Comparison of ENCODE assay signal across 9 cellular contexts in genomic region chr20:34562643-34563042, GRCh38.
A peak's percentile ranks its signal among the peaks of the same experiment; 100 is the strongest.
DNase-seq lines count a peak whose midpoint lies in the region; ATAC-seq and TF ChIP-seq lines count a peak whose summit lies in the region.
"Had no signal": no experiment of that assay in that cellular context is flagged by ENCODE, and none has a peak within 500 bp of the region (broad histone marks: within the 10 kb centered on the region; RNA-seq: fewer than 3 reads in every experiment).

No MANE protein-coding gene starts in this region.

- DNase-seq in NCI-H524 (lab: John Stamatoyannopoulos, UW) (peak; percentile 47 to 80), NCI-H524 treated with DMSO at 0.1 percent for 48 hours (lab: John Stamatoyannopoulos, UW) (no peak), LNCaP clone FGC (ENCODE audit: low read depth) (no peak), cardiac fibroblast (ENCODE audit: low read depth in 2 of 2) (peak; percentile 32 to 34), retinal pigment epithelial cell (ENCODE audit: low read depth) (no peak), COR-L47 (lab: John Stamatoyannopoulos, UW) (no peak)

- ATAC-seq in GM18868 (IDR thresholded peaks at IDR 0.05; ENCODE audit: unreplicated experiment) = no peak
- no peak for ATAC-seq in GM18870 (IDR thresholded peaks at IDR 0.05; ENCODE audit: unreplicated experiment)

- no peak overlapping the region for H3K4me3 ChIP-seq in LNCaP clone FGC (ENCODE audit: low read depth, low read length)
- H3K4me3 ChIP-seq in cardiac fibroblast (replicated peaks in 1 of 2; ENCODE audit: low read depth in 2 of 2, low read length in 2 of 2) = no peak overlapping the region
- no peak overlapping the region for H3K4me3 ChIP-seq in retinal pigment epithelial cell (ENCODE audit: low read length)
- H3K4me3 ChIP-seq: BLaER1 treated with 17β-estradiol and CSF1 and Interleukin-3, amounts not matched to agents 10 nM and 100 nM had no signal

- TF ChIP-seq CTCF in LNCaP clone FGC (IDR thresholded peaks at IDR 0.05; ENCODE audit: control insufficient read depth, extremely low read depth, insufficient read depth) (peak; percentile 15; the same call in 1 of the 2 replicates), cardiac fibroblast (IDR thresholded peaks at IDR 0.05; ENCODE audit: low read depth, low read length) (peak; percentile 52), retinal pigment epithelial cell (conservative IDR thresholded peaks at IDR 0.05; ENCODE audit: low read depth, low read length) (peak; percentile 71)

Comparison
In these comparisons a context has a peak if more than half of its experiments do, and no peak if none do; other contexts are left out.
1. DNase-seq: peak in NCI-H524 (2 of 2) and cardiac fibroblast (2 of 2); none in NCI-H524 treated with DMSO at 0.1 percent for 48 hours (single experiment), LNCaP clone FGC (single experiment), retinal pigment epithelial cell (single experiment) and COR-L47 (single experiment).
2. CTCF ChIP-seq: peak in every context shown above with its lines; median percentile 71 in retinal pigment epithelial cell; 52 in cardiac fibroblast; 15 in LNCaP clone FGC.